14 cellular contexts compared by ENCODE assay signal in genomic region chr6:36751833-36752186, GRCh38. TPM values are rescaled to one million over a fixed set of nuclear protein-coding genes. Genes with fewer than 3 reads are reported as not detected.
DNase-seq lines count a peak whose midpoint lies in the region; ATAC-seq and TF ChIP-seq lines count a peak whose summit lies in the region.
"Had no signal": no experiment of that assay in that cellular context is flagged by ENCODE, and none has a peak within 500 bp of the region (broad histone marks: within the 10 kb centered on the region; RNA-seq: fewer than 3 reads in every experiment).

No MANE protein-coding gene starts in this region.

- no peak for DNase-seq in natural killer cell treated with Interleukin-12 subunit alpha and Interleukin-12 subunit beta and Interleukin-15 and Interleukin-18, amount 100 ng/mL, for 72 hours (ENCODE audit: low spot score)
- DNase-seq in natural killer cell (no peak), WERI-Rb-1 (peak; percentile 38), transverse colon (no peak), omental fat pad (ENCODE audit: low spot score) (no peak), NCI-H1092 treated with DMSO at 0.1 percent for 48 hours (lab: John Stamatoyannopoulos, UW) (no peak)
- no peak for DNase-seq in activated T-cell treated with anti-CD3 and anti-CD28 coated beads, Interleukin-2, amount 50 U/mL, for 24 hours
- DNase-seq: activated effector memory CD4-positive, alpha-beta T cell treated with anti-CD3 and anti-CD28 coated beads, Interleukin-2, amount 50 U/mL, for 16 hours; DMS 273 treated with DMSO at 0.1 percent for 48 hours; heart right ventricle; NCI-H446 had no signal

- 11 to 19% methylated on average over 1 of the region's 1 CpG for WGBS in esophagus, 2 donors
- WGBS in transverse colon (ENCODE audit: low coverage in 1 of 2), 2 donors = 21 to 75% methylated on average over 1 of the region's 1 CpG

- H3K27me3 ChIP-seq in WERI-Rb-1 (ENCODE audit: insufficient read depth, low read depth, severe bottlenecking) = no peaks in the 10 kb centered on the region
- H3K27me3 ChIP-seq in esophagus (ENCODE audit: control insufficient read depth in 1 of 2, insufficient read depth in 2 of 2, low read length in 2 of 2) = no peaks in the 10 kb centered on the region
- no peaks in the 10 kb centered on the region for H3K27me3 ChIP-seq in transverse colon
- H3K27me3 ChIP-seq: heart right ventricle, right atrium auricular region had no signal

- peaks cover 6% of the 10 kb centered on the region for H3K9me3 Mint-ChIP-seq in natural killer cell treated with Interleukin-12 subunit alpha and Interleukin-12 subunit beta and Interleukin-15 and Interleukin-18, amount 100 ng/mL, for 72 hours
- no peaks in the 10 kb centered on the region for H3K9me3 Mint-ChIP-seq in natural killer cell
- peaks cover 8% of the 10 kb centered on the region for H3K9me3 Mint-ChIP-seq in activated T-cell treated with anti-CD3 and anti-CD28 coated beads, Interleukin-2, amount 50 U/mL, for 24 hours

- in situ Hi-C loops in transverse colon (cut with MboI; ENCODE audit: low pct_ligation_motif_present in 1 of 4, low pct_unique_long_range_greater_than_20kb in 1 of 4, low sequenced_read_pairs in 3 of 4) = loop anchor here (10.0 to 25.0 kb wide), 5 partner anchors 127 to 460 kb away; partner anchors contain the start of gene FGD2 (in 1 of the 4)

- H3K4me1 Mint-ChIP-seq in natural killer cell treated with Interleukin-12 subunit alpha and Interleukin-12 subunit beta and Interleukin-15 and Interleukin-18, amount 100 ng/mL, for 72 hours (ENCODE audit: low read depth in 2 of 2) = peaks cover 40 to 51% of the 10 kb centered on the region in 2 donors
- H3K4me1 Mint-ChIP-seq in natural killer cell = peaks cover 19 to 31% of the 10 kb centered on the region in 2 donors
- peaks cover 55% of the 10 kb centered on the region for H3K4me1 Mint-ChIP-seq in activated T-cell treated with anti-CD3 and anti-CD28 coated beads, Interleukin-2, amount 50 U/mL, for 24 hours (ENCODE audit: low read depth)

- H3K4me1 ChIP-seq in esophagus (ENCODE audit: control insufficient read depth in 2 of 2, insufficient read depth in 2 of 2, low read length in 1 of 2) (peaks cover 3 to 38% of the 10 kb centered on the region in 2 donors), transverse colon (peaks cover 22 to 60% (median 36%) of the 10 kb centered on the region in 4 donors)
- H3K4me1 ChIP-seq: HAP-1 had no signal

- H3K4me3 Mint-ChIP-seq in natural killer cell treated with Interleukin-12 subunit alpha and Interleukin-12 subunit beta and Interleukin-15 and Interleukin-18, amount 100 ng/mL, for 72 hours = peak overlapping the region; percentile 55
- H3K4me3 Mint-ChIP-seq in natural killer cell = no peak overlapping the region
- H3K4me3 Mint-ChIP-seq in activated T-cell treated with anti-CD3 and anti-CD28 coated beads, Interleukin-2, amount 50 U/mL, for 24 hours = no peak overlapping the region

- no peak for TF ChIP-seq CTCF in natural killer cell (IDR thresholded peaks at IDR 0.05)
- no peak for TF ChIP-seq CTCF in WERI-Rb-1 (IDR thresholded peaks at IDR 0.05; ENCODE audit: low read depth, low read length)
- TF ChIP-seq CTCF in transverse colon (IDR thresholded peaks at IDR 0.05) = no peak
- TF ChIP-seq CTCF in omental fat pad (IDR thresholded peaks at IDR 0.05) = no peak

- peaks cover 11% of the 10 kb centered on the region for H3K36me3 Mint-ChIP-seq in natural killer cell treated with Interleukin-12 subunit alpha and Interleukin-12 subunit beta and Interleukin-15 and Interleukin-18, amount 100 ng/mL, for 72 hours
- no peaks in the 10 kb centered on the region for H3K36me3 Mint-ChIP-seq in natural killer cell
- H3K36me3 Mint-ChIP-seq in activated T-cell treated with anti-CD3 and anti-CD28 coated beads, Interleukin-2, amount 50 U/mL, for 24 hours (ENCODE audit: low read depth) = no peaks in the 10 kb centered on the region

- H3K27me3 Mint-ChIP-seq in natural killer cell treated with Interleukin-12 subunit alpha and Interleukin-12 subunit beta and Interleukin-15 and Interleukin-18, amount 100 ng/mL, for 72 hours = no peaks in the 10 kb centered on the region
- peaks cover 0 to 4% of the 10 kb centered on the region in 2 donors for H3K27me3 Mint-ChIP-seq in natural killer cell (ENCODE audit: low read depth in 2 of 2)
- no peaks in the 10 kb centered on the region for H3K27me3 Mint-ChIP-seq in activated T-cell treated with anti-CD3 and anti-CD28 coated beads, Interleukin-2, amount 50 U/mL, for 24 hours

- H3K36me3 ChIP-seq in WERI-Rb-1 (no peaks in the 10 kb centered on the region), esophagus (ENCODE audit: control insufficient read depth in 2 of 2, insufficient read depth in 2 of 2, low read length in 1 of 2) (no peaks in the 10 kb centered on the region), transverse colon (no peaks in the 10 kb centered on the region)
- H3K36me3 ChIP-seq: HAP-1, right atrium auricular region had no signal

- intact Hi-C loops in natural killer cell (cut with micrococcal nuclease) (no loop called here), transverse colon (cut with DNase I; ENCODE audit: low total_unique reads) (loop anchor here (10.0 kb wide), 1 partner anchor 67 kb away; no protein-coding TSS in a partner anchor)

- TF ChIP-seq POLR2A in transverse colon (IDR thresholded peaks at IDR 0.05) = no peak

- H3K9me3 ChIP-seq in WERI-Rb-1 (ENCODE audit: severe bottlenecking) (peaks cover 18% of the 10 kb centered on the region), esophagus (ENCODE audit: control insufficient read depth in 2 of 2, insufficient read depth in 1 of 2, low read depth in 1 of 2, low read length in 1 of 2) (no peaks in the 10 kb centered on the region), transverse colon (no peaks in the 10 kb centered on the region)
- H3K9me3 ChIP-seq: HAP-1, right atrium auricular region had no signal

- H3K27ac ChIP-seq in WERI-Rb-1 (peak overlapping the region; percentile 74), esophagus (ENCODE audit: low read depth in 2 of 2, low read length in 1 of 2) (peak overlapping the region; percentile 75 to 95), transverse colon (peak overlapping the region; percentile 63 to 79 (median 73))
- H3K27ac ChIP-seq: right atrium auricular region had no signal

- H3K4me3 ChIP-seq in WERI-Rb-1 (ENCODE audit: low read depth, low read length) = no peak overlapping the region
- no peak overlapping the region for H3K4me3 ChIP-seq in esophagus (ENCODE audit: low read depth in 1 of 2, low read length in 2 of 2)
- no peak overlapping the region for H3K4me3 ChIP-seq in transverse colon
- H3K4me3 ChIP-seq: HAP-1, heart right ventricle, right atrium auricular region had no signal

- TF ChIP-seq EP300 in transverse colon (IDR thresholded peaks at IDR 0.05; ENCODE audit: low read depth) = no peak

- peak overlapping the region; percentile 97 to 98 for H3K27ac Mint-ChIP-seq in natural killer cell treated with Interleukin-12 subunit alpha and Interleukin-12 subunit beta and Interleukin-15 and Interleukin-18, amount 100 ng/mL, for 72 hours
- peak overlapping the region in 1 of 2 donors; percentile 3 for H3K27ac Mint-ChIP-seq in natural killer cell
- H3K27ac Mint-ChIP-seq in activated T-cell treated with anti-CD3 and anti-CD28 coated beads, Interleukin-2, amount 50 U/mL, for 24 hours = no peak overlapping the region

- no peak for ATAC-seq in natural killer cell treated with Interleukin-12 subunit alpha and Interleukin-12 subunit beta and Interleukin-15 and Interleukin-18, amount 100 ng/mL, for 72 hours
- ATAC-seq in natural killer cell (no peak), omental fat pad (ENCODE audit: low FRiP score) (no peak)
- ATAC-seq: heart right ventricle had no signal

RNA-seq across cellular contexts. Expression of gene RAB44, which starts 54.2 kb away (rescaled TPM):
- 1 to 10 TPM; 4.1 to 7.9 TPM for total RNA-seq in natural killer cell treated with Interleukin-12 subunit alpha and Interleukin-12 subunit beta and Interleukin-15 and Interleukin-18, amount 100 ng/mL, for 72 hours
- total RNA-seq in natural killer cell (10 to 100 TPM in 1 of 3 donors, under 1 TPM in 2; 0.09 to 12.9 (median 0.70) TPM), transverse colon (1 to 10 TPM in 1 of 4 donors, under 1 TPM in 3; 0.14 to 1.1 (median 0.46) TPM), omental fat pad (1 to 10 TPM in 1 of 4 donors, under 1 TPM in 3; 0.19 to 2.4 (median 0.43) TPM)
- under 1 TPM; 0.21 to 0.37 TPM for polyA plus RNA-seq in esophagus
